ENCODE assay signal across 8 cellular contexts in the genomic region with DNA sequence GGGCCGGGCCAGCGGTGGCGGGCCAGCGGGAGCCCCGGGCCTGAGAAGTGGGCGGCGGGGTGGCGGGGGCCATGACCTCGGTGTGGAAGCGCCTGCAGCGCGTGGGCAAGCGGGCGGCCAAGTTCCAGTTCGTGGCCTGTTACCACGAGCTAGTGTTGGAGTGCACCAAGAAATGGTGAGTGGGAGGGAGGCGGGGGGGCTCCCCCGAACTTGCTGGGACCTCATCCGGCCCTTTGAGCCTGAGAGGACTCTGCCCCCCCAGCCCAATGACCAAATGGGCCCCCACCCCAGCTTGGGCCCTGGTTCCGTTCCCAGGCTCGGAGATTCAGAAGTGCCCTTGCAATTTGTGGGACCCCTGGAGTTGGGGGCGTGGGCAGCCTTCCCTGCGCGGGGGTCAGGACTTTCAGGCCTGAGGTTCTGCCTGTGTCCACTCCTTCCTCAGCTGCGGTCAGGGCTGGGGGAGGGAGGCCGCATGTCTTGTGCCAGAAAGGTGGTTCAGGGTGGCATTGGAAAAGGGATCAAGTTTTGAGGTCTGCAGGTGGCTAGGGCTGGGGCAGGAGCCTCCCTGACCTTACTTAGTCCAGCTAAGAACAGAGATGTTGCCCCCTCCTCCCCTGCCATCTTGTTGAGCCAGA. TPM values are rescaled to one million over a fixed set of nuclear protein-coding genes. Genes with fewer than 3 reads are reported as not detected.
DNase-seq lines count a peak whose midpoint lies in the region; ATAC-seq and TF ChIP-seq lines count a peak whose summit lies in the region.

No MANE protein-coding gene starts in this region.

- peaks cover 0 to 14% of the 10 kb centered on the region in 2 experiments; a peak in 1 of 3 replicates for H3K36me3 ChIP-seq in HEK293 (ENCODE audit: control insufficient read depth in 2 of 2, insufficient read depth in 1 of 2, low read length in 2 of 2)

- DNase-seq in activated T-helper 1 cell treated with anti-CD3 and anti-CD28 coated beads, Interleukin-12 subunit alpha, Interleukin-12 subunit beta, Interleukin-2, Interleukin-4 antibody, amounts not matched to agents 30 ng/mL and 10 ng/mL and 1 ng/mL, durations not matched to agents 14 hours and 24 hours and 36 hours (ENCODE audit: low spot score): no peak
- no peak for DNase-seq in medulla oblongata (ENCODE audit: extremely low spot score)
- DNase-seq in NCI-H446 treated with DMSO at 0.1 percent for 48 hours (lab: John Stamatoyannopoulos, UW): no peak
- DNase-seq in NCI-H2196 treated with DMSO at 0.1 percent for 48 hours (lab: John Stamatoyannopoulos, UW; ENCODE audit: unreplicated experiment): no peak

- intact Hi-C loops in activated T-helper 1 cell treated with anti-CD3 and anti-CD28 coated beads, Interleukin-12 subunit alpha, Interleukin-12 subunit beta, Interleukin-2, Interleukin-4 antibody, amounts not matched to agents 30 ng/mL and 10 ng/mL and 1 ng/mL, durations not matched to agents 14 hours and 24 hours and 36 hours (cut with micrococcal nuclease): loop anchor here (5.0 kb wide), 1 partner anchor 241 kb away; no protein-coding TSS in a partner anchor

- H3K4me1 ChIP-seq in HEK293 (ENCODE audit: control insufficient read depth, insufficient read depth, low read length): peaks cover 13% of the 10 kb centered on the region; the same call in 1 of the 2 replicates

- peak overlapping the region; percentile 92 for H3K4me3 Mint-ChIP-seq in activated T-helper 1 cell treated with anti-CD3 and anti-CD28 coated beads, Interleukin-12 subunit alpha, Interleukin-12 subunit beta, Interleukin-2, Interleukin-4 antibody, amounts not matched to agents 30 ng/mL and 10 ng/mL and 1 ng/mL, durations not matched to agents 14 hours and 24 hours and 36 hours
- H3K4me3 Mint-ChIP-seq in stimulated activated naive CD8-positive, alpha-beta T cell treated with anti-CD3 and anti-CD28 coated beads, Interleukin-15, Interleukin-2, amounts not matched to agents 100 ng/mL and 50 ng/mL, for 24 hours: peak overlapping the region; percentile 90

- H3K27ac ChIP-seq in HEK293 (ENCODE audit: extremely low read depth, low read depth, low read length): no peak overlapping the region; the same call in 1 of the 2 replicates

- H3K36me3 Mint-ChIP-seq in activated T-helper 1 cell treated with anti-CD3 and anti-CD28 coated beads, Interleukin-12 subunit alpha, Interleukin-12 subunit beta, Interleukin-2, Interleukin-4 antibody, amounts not matched to agents 30 ng/mL and 10 ng/mL and 1 ng/mL, durations not matched to agents 14 hours and 24 hours and 36 hours (ENCODE audit: low read depth): peaks cover 25% of the 10 kb centered on the region
- H3K36me3 Mint-ChIP-seq in stimulated activated naive CD8-positive, alpha-beta T cell treated with anti-CD3 and anti-CD28 coated beads, Interleukin-15, Interleukin-2, amounts not matched to agents 100 ng/mL and 50 ng/mL, for 24 hours (ENCODE audit: low read depth): peaks cover 33% of the 10 kb centered on the region

- POLR2A ChIA-PET in HEK293 (lab: Yijun Ruan, JAX): interaction anchor here (0.6 kb wide), 3 partner anchors 11 to 410 kb away, joined by 3 to 9 read pairs (median 4); no protein-coding TSS in a partner anchor

- ATAC-seq in GM21723 (IDR thresholded peaks at IDR 0.05; ENCODE audit: unreplicated experiment): no peak

- H3K27ac Mint-ChIP-seq in activated T-helper 1 cell treated with anti-CD3 and anti-CD28 coated beads, Interleukin-12 subunit alpha, Interleukin-12 subunit beta, Interleukin-2, Interleukin-4 antibody, amounts not matched to agents 30 ng/mL and 10 ng/mL and 1 ng/mL, durations not matched to agents 14 hours and 24 hours and 36 hours: peak overlapping the region; percentile 83
- peak overlapping the region; percentile 84 for H3K27ac Mint-ChIP-seq in stimulated activated naive CD8-positive, alpha-beta T cell treated with anti-CD3 and anti-CD28 coated beads, Interleukin-15, Interleukin-2, amounts not matched to agents 100 ng/mL and 50 ng/mL, for 24 hours

- H3K27me3 Mint-ChIP-seq in activated T-helper 1 cell treated with anti-CD3 and anti-CD28 coated beads, Interleukin-12 subunit alpha, Interleukin-12 subunit beta, Interleukin-2, Interleukin-4 antibody, amounts not matched to agents 30 ng/mL and 10 ng/mL and 1 ng/mL, durations not matched to agents 14 hours and 24 hours and 36 hours (ENCODE audit: insufficient read depth): no peaks in the 10 kb centered on the region
- H3K27me3 Mint-ChIP-seq in stimulated activated naive CD8-positive, alpha-beta T cell treated with anti-CD3 and anti-CD28 coated beads, Interleukin-15, Interleukin-2, amounts not matched to agents 100 ng/mL and 50 ng/mL, for 24 hours: no peaks in the 10 kb centered on the region

- CTCF ChIA-PET in HEK293 (lab: Yijun Ruan, JAX): interaction anchor here (0.5 to 3.5 kb wide), 8 partner anchors 12 to 207 kb away, joined by 3 to 28 read pairs (median 4); partner anchors contain the start of gene KCNK7

- H3K4me3 ChIP-seq in HEK293 (ENCODE audit: low read depth, low read length) (peak overlapping the region; percentile 31), iPS-11a (ENCODE audit: low read depth, low read length) (peak overlapping the region; percentile 25)

- no peaks in the 10 kb centered on the region for H3K9me3 Mint-ChIP-seq in activated T-helper 1 cell treated with anti-CD3 and anti-CD28 coated beads, Interleukin-12 subunit alpha, Interleukin-12 subunit beta, Interleukin-2, Interleukin-4 antibody, amounts not matched to agents 30 ng/mL and 10 ng/mL and 1 ng/mL, durations not matched to agents 14 hours and 24 hours and 36 hours
- no peaks in the 10 kb centered on the region for H3K9me3 Mint-ChIP-seq in stimulated activated naive CD8-positive, alpha-beta T cell treated with anti-CD3 and anti-CD28 coated beads, Interleukin-15, Interleukin-2, amounts not matched to agents 100 ng/mL and 50 ng/mL, for 24 hours

- no peaks in the 10 kb centered on the region for H3K9me3 ChIP-seq in HEK293 (ENCODE audit: control insufficient read depth, insufficient read depth, low read depth, low read length)

- H3K4me1 Mint-ChIP-seq in activated T-helper 1 cell treated with anti-CD3 and anti-CD28 coated beads, Interleukin-12 subunit alpha, Interleukin-12 subunit beta, Interleukin-2, Interleukin-4 antibody, amounts not matched to agents 30 ng/mL and 10 ng/mL and 1 ng/mL, durations not matched to agents 14 hours and 24 hours and 36 hours (ENCODE audit: low read depth): peaks cover 48% of the 10 kb centered on the region
- peaks cover 53% of the 10 kb centered on the region for H3K4me1 Mint-ChIP-seq in stimulated activated naive CD8-positive, alpha-beta T cell treated with anti-CD3 and anti-CD28 coated beads, Interleukin-15, Interleukin-2, amounts not matched to agents 100 ng/mL and 50 ng/mL, for 24 hours (ENCODE audit: low read depth)

- TF ChIP-seq CTCF in HEK293 (tag by site-specific recombination; IDR thresholded peaks at IDR 0.05): no peak

TF ChIP-seq in HEK293, 187 proteins besides CTCF, POLR2A, EP300 and RAD21:
- TF ChIP-seq ZFHX2 (tag by site-specific recombination; conservative IDR thresholded peaks at IDR 0.05): peak; percentile 34
- no peak for TF ChIP-seq ZNF514 (tag by site-specific recombination; IDR thresholded peaks at IDR 0.05)
- no peak for TF ChIP-seq ZNF335 (tag by site-specific recombination; conservative IDR thresholded peaks at IDR 0.05)

RNA-seq across cellular contexts. Expression of gene EHBP1L1, which starts 0.5 kb away (rescaled TPM):
- total RNA-seq in activated T-helper 1 cell treated with anti-CD3 and anti-CD28 coated beads, Interleukin-12 subunit alpha, Interleukin-12 subunit beta, Interleukin-2, Interleukin-4 antibody, amounts not matched to agents 30 ng/mL and 10 ng/mL and 1 ng/mL, durations not matched to agents 14 hours and 24 hours and 36 hours: 168 and 178 TPM in 2 replicates

RNA-seq across cellular contexts. Expression of gene FAM89B, which starts 4.0 kb away (rescaled TPM):
- 50.4 and 50.6 TPM in 2 replicates for total RNA-seq in activated T-helper 1 cell treated with anti-CD3 and anti-CD28 coated beads, Interleukin-12 subunit alpha, Interleukin-12 subunit beta, Interleukin-2, Interleukin-4 antibody, amounts not matched to agents 30 ng/mL and 10 ng/mL and 1 ng/mL, durations not matched to agents 14 hours and 24 hours and 36 hours

RNA-seq across cellular contexts. Expression of gene ZNRD2, which starts 6.1 kb away (rescaled TPM):
- total RNA-seq in activated T-helper 1 cell treated with anti-CD3 and anti-CD28 coated beads, Interleukin-12 subunit alpha, Interleukin-12 subunit beta, Interleukin-2, Interleukin-4 antibody, amounts not matched to agents 30 ng/mL and 10 ng/mL and 1 ng/mL, durations not matched to agents 14 hours and 24 hours and 36 hours: 94.6 and 96.9 TPM in 2 replicates

RNA-seq across cellular contexts. Expression of gene LTBP3, which starts 18.2 kb away (rescaled TPM):
- 97.9 and 103 TPM in 2 replicates for total RNA-seq in activated T-helper 1 cell treated with anti-CD3 and anti-CD28 coated beads, Interleukin-12 subunit alpha, Interleukin-12 subunit beta, Interleukin-2, Interleukin-4 antibody, amounts not matched to agents 30 ng/mL and 10 ng/mL and 1 ng/mL, durations not matched to agents 14 hours and 24 hours and 36 hours

RNA-seq across cellular contexts. Expression of gene KCNK7, which starts 19.3 kb away (rescaled TPM):
- 1.6 and 2.0 TPM in 2 replicates for total RNA-seq in activated T-helper 1 cell treated with anti-CD3 and anti-CD28 coated beads, Interleukin-12 subunit alpha, Interleukin-12 subunit beta, Interleukin-2, Interleukin-4 antibody, amounts not matched to agents 30 ng/mL and 10 ng/mL and 1 ng/mL, durations not matched to agents 14 hours and 24 hours and 36 hours
